Comparison of ENCODE assay signal across 8 cellular contexts in genomic region chr12:109310247-109311125, GRCh38. TPM values are rescaled to one million over a fixed set of nuclear protein-coding genes. Genes with fewer than 3 reads are reported as not detected.
DNase-seq lines count a peak whose midpoint lies in the region; ATAC-seq and TF ChIP-seq lines count a peak whose summit lies in the region.

No MANE protein-coding gene starts in this region.

- H3K9me3 Mint-ChIP-seq in activated T-helper 2 cell treated with anti-CD3 and anti-CD28 coated beads, Interferon-gamma antibody, Interleukin-2, Interleukin-4, amounts not matched to agents 10 μg/mL and 5 μg/mL and 100 μg/mL, durations not matched to agents 14 hours and 24 hours and 36 hours = no peaks in the 10 kb centered on the region

- H3K4me1 ChIP-seq in uterus = peaks cover 0 to 9% of the 10 kb centered on the region in 2 donors

- no peaks in the 10 kb centered on the region for H3K9me3 ChIP-seq in uterus

- TF ChIP-seq CTCF in lower leg skin (IDR thresholded peaks at IDR 0.05) = no peak
- TF ChIP-seq CTCF in uterus (IDR thresholded peaks at IDR 0.05) = no peak

- peaks cover 7% of the 10 kb centered on the region for H3K4me1 Mint-ChIP-seq in activated T-helper 2 cell treated with anti-CD3 and anti-CD28 coated beads, Interferon-gamma antibody, Interleukin-2, Interleukin-4, amounts not matched to agents 10 μg/mL and 5 μg/mL and 100 μg/mL, durations not matched to agents 14 hours and 24 hours and 36 hours (ENCODE audit: low read depth)

- DNase-seq in DMS53 (lab: John Stamatoyannopoulos, UW) = peak; percentile 80
- peak; percentile 51 for DNase-seq in NCI-H1417 treated with DMSO at 0.1 percent for 48 hours (lab: John Stamatoyannopoulos, UW)
- no peak for DNase-seq in activated T-helper 2 cell treated with anti-CD3 and anti-CD28 coated beads, Interferon-gamma antibody, Interleukin-2, Interleukin-4, amounts not matched to agents 10 μg/mL and 5 μg/mL and 100 μg/mL, durations not matched to agents 14 hours and 24 hours and 36 hours (ENCODE audit: low spot score)
- DNase-seq in lower leg skin (ENCODE audit: low spot score in 2 of 2) = peak in 1 of 2 donors; percentile 84
- no peak for DNase-seq in uterus
- DNase-seq in midbrain (lab: John Stamatoyannopoulos, UW) = no peak

- no peak overlapping the region for H3K27ac ChIP-seq in uterus

- H3K36me3 Mint-ChIP-seq in activated T-helper 2 cell treated with anti-CD3 and anti-CD28 coated beads, Interferon-gamma antibody, Interleukin-2, Interleukin-4, amounts not matched to agents 10 μg/mL and 5 μg/mL and 100 μg/mL, durations not matched to agents 14 hours and 24 hours and 36 hours (ENCODE audit: low read depth) = no peaks in the 10 kb centered on the region

- TF ChIP-seq POLR2A in lower leg skin (IDR thresholded peaks at IDR 0.05) (no peak), uterus (IDR thresholded peaks at IDR 0.05) (no peak)

- ATAC-seq in HG02970 (IDR thresholded peaks at IDR 0.05; ENCODE audit: low FRiP score, unreplicated experiment) (no peak), HG03097 (IDR thresholded peaks at IDR 0.05; ENCODE audit: low FRiP score, unreplicated experiment) (no peak)

- H3K36me3 ChIP-seq in uterus = no peaks in the 10 kb centered on the region

- H3K4me3 ChIP-seq in lower leg skin (ENCODE audit: low read depth, poor library complexity, severe bottlenecking) = peak overlapping the region; percentile 14
- peak overlapping the region; percentile 32 to 44 for H3K4me3 ChIP-seq in uterus

- peaks cover 73% of the 10 kb centered on the region for H3K27me3 Mint-ChIP-seq in activated T-helper 2 cell treated with anti-CD3 and anti-CD28 coated beads, Interferon-gamma antibody, Interleukin-2, Interleukin-4, amounts not matched to agents 10 μg/mL and 5 μg/mL and 100 μg/mL, durations not matched to agents 14 hours and 24 hours and 36 hours (ENCODE audit: low read depth)

- no peak overlapping the region for H3K27ac Mint-ChIP-seq in activated T-helper 2 cell treated with anti-CD3 and anti-CD28 coated beads, Interferon-gamma antibody, Interleukin-2, Interleukin-4, amounts not matched to agents 10 μg/mL and 5 μg/mL and 100 μg/mL, durations not matched to agents 14 hours and 24 hours and 36 hours

- WGBS in lower leg skin, 2 donors = 10 to 15% methylated on average over 22 to 33 of the region's 33 CpGs

- intact Hi-C loops in activated T-helper 2 cell treated with anti-CD3 and anti-CD28 coated beads, Interferon-gamma antibody, Interleukin-2, Interleukin-4, amounts not matched to agents 10 μg/mL and 5 μg/mL and 100 μg/mL, durations not matched to agents 14 hours and 24 hours and 36 hours (cut with micrococcal nuclease) = no loop called here
- intact Hi-C loops in lower leg skin (cut with DNase I; ENCODE audit: low total_unique reads) = no loop called here
- intact Hi-C loops in uterus (cut with DNase I; ENCODE audit: low total_unique reads) = no loop called here

- no peaks in the 10 kb centered on the region for H3K27me3 ChIP-seq in uterus

- peak overlapping the region; percentile 69 for H3K4me3 Mint-ChIP-seq in activated T-helper 2 cell treated with anti-CD3 and anti-CD28 coated beads, Interferon-gamma antibody, Interleukin-2, Interleukin-4, amounts not matched to agents 10 μg/mL and 5 μg/mL and 100 μg/mL, durations not matched to agents 14 hours and 24 hours and 36 hours (ENCODE audit: low read depth)

RNA-seq across cellular contexts. Expression of gene FOXN4, which starts 1.4 kb away (rescaled TPM):
- total RNA-seq in activated T-helper 2 cell treated with anti-CD3 and anti-CD28 coated beads, Interferon-gamma antibody, Interleukin-2, Interleukin-4, amounts not matched to agents 10 μg/mL and 5 μg/mL and 100 μg/mL, durations not matched to agents 14 hours and 24 hours and 36 hours = not detected in 2 replicates
- under 1 TPM in 2 of 4 donors, not detected in 2; 0.10 to 0.12 TPM for total RNA-seq in lower leg skin
- total RNA-seq in uterus = not detected

RNA-seq across cellular contexts. Expression of gene MYO1H, which starts 37.2 kb away (rescaled TPM):
- not detected in 2 replicates for total RNA-seq in activated T-helper 2 cell treated with anti-CD3 and anti-CD28 coated beads, Interferon-gamma antibody, Interleukin-2, Interleukin-4, amounts not matched to agents 10 μg/mL and 5 μg/mL and 100 μg/mL, durations not matched to agents 14 hours and 24 hours and 36 hours
- total RNA-seq in lower leg skin = under 1 TPM in 2 of 4 donors, not detected in 2; 0.20 to 0.75 TPM
- total RNA-seq in uterus = not detected

Comparison
In these comparisons a context has a peak if more than half of its experiments do, and no peak if none do; other contexts are left out.
1. DNase-seq: peak in DMS53 (single experiment) and NCI-H1417 treated with DMSO at 0.1 percent for 48 hours (single experiment); none in activated T-helper 2 cell treated with anti-CD3 and anti-CD28 coated beads, Interferon-gamma antibody, Interleukin-2, Interleukin-4, amounts not matched to agents 10 μg/mL and 5 μg/mL and 100 μg/mL, durations not matched to agents 14 hours and 24 hours and 36 hours (single experiment), uterus (0 of 2) and midbrain (single experiment).